Comparison of ENCODE assay signal across 8 cellular contexts in the genomic region with DNA sequence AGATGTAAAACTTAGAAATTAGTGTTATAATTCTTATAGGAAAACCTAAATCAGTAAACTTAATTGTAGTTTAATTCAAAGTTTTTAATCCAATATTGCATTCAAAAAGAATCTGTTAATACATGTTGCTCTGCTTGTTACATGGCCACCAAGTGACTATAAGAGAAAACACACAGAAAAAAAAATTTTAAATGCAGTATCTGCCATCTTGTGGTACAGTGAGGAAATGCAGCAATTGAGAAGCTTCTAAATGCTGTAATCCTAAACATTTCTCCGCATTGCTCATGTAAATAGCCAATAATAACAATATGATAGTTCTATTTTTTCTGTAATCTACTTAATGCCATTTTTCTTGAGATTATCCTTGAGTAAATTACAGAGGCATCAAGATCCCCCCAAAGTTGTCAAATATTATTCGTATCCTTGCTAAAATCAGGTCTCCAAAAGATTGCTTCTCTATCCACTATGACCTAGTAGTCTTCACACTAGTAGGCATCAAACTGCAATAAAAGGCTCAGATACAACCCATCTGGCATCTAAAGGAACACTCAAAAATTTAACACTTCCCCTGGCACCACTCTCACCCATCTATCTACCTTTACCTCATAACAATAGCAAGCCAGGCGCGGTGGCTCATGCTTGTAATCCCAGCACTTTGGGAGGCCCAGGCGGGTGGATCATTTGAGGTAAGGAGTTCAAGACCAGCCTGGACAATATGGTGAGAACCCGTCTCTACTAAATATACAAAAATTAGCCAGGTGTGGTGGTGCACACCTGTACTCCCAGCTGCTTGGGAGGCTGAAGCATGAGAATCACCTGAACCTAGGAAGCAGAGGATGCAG. TPM values are rescaled to one million over a fixed set of nuclear protein-coding genes. Genes with fewer than 3 reads are reported as not detected.
DNase-seq lines count a peak whose midpoint lies in the region; ATAC-seq, FAIRE-seq and TF ChIP-seq lines count a peak whose summit lies in the region.

No MANE protein-coding gene starts in this region.

- H3K4me3 ChIP-seq in kidney epithelial cell (ENCODE audit: low read depth, low read length) = no peak overlapping the region
- no peak overlapping the region for H3K4me3 ChIP-seq in tibial nerve

- no peaks in the 10 kb centered on the region for H3K27me3 Mint-ChIP-seq in activated T-helper 2 cell treated with anti-CD3 and anti-CD28 coated beads, Interferon-gamma antibody, Interleukin-2, Interleukin-4, amounts not matched to agents 10 μg/mL and 5 μg/mL and 100 μg/mL, durations not matched to agents 14 hours and 24 hours and 36 hours (ENCODE audit: low read depth)

- H3K36me3 ChIP-seq in kidney epithelial cell (ENCODE audit: control insufficient read depth, insufficient read depth, low read length) (no peaks in the 10 kb centered on the region), tibial nerve (peaks cover 0 to 34% (median 0%) of the 10 kb centered on the region in 3 donors)

- FAIRE-seq in G401.6 (lab: Jason Lieb, UNC) = peak; percentile 97

- H3K36me3 Mint-ChIP-seq in activated T-helper 2 cell treated with anti-CD3 and anti-CD28 coated beads, Interferon-gamma antibody, Interleukin-2, Interleukin-4, amounts not matched to agents 10 μg/mL and 5 μg/mL and 100 μg/mL, durations not matched to agents 14 hours and 24 hours and 36 hours (ENCODE audit: low read depth) = peaks cover 40% of the 10 kb centered on the region

- 79 to 81% methylated on average over 6 of the region's 6 CpGs for WGBS in tibial nerve, 2 donors

- TF ChIP-seq CTCF in kidney epithelial cell (IDR thresholded peaks at IDR 0.05; ENCODE audit: insufficient read depth, low read length, poor library complexity, severe bottlenecking) = peak; percentile 73
- TF ChIP-seq CTCF in tibial nerve (IDR thresholded peaks at IDR 0.05) = peak; percentile 69 to 75 (median 72)

- H3K27ac Mint-ChIP-seq in activated T-helper 2 cell treated with anti-CD3 and anti-CD28 coated beads, Interferon-gamma antibody, Interleukin-2, Interleukin-4, amounts not matched to agents 10 μg/mL and 5 μg/mL and 100 μg/mL, durations not matched to agents 14 hours and 24 hours and 36 hours = no peak overlapping the region

- no peaks in the 10 kb centered on the region for H3K27me3 ChIP-seq in kidney epithelial cell (ENCODE audit: control insufficient read depth, insufficient read depth, low read length)
- no peaks in the 10 kb centered on the region for H3K27me3 ChIP-seq in tibial nerve

- DNase-seq in NCI-H774 (lab: John Stamatoyannopoulos, UW) (peak; percentile 71), brain pericyte (ENCODE audit: low read depth, low spot score) (peak; percentile 30), kidney epithelial cell (ENCODE audit: low read depth) (no peak), tibial nerve (ENCODE audit: low spot score in 2 of 2) (peak in 1 of 2 donors; percentile 28)
- no peak for DNase-seq in activated T-helper 2 cell treated with anti-CD3 and anti-CD28 coated beads, Interferon-gamma antibody, Interleukin-2, Interleukin-4, amounts not matched to agents 10 μg/mL and 5 μg/mL and 100 μg/mL, durations not matched to agents 14 hours and 24 hours and 36 hours (ENCODE audit: low spot score)

- ATAC-seq in GM21447 (IDR thresholded peaks at IDR 0.05; ENCODE audit: unreplicated experiment) (peak; percentile 82), HG03571 (IDR thresholded peaks at IDR 0.05; ENCODE audit: unreplicated experiment) (peak; percentile 78)

- H3K27ac ChIP-seq in tibial nerve = no peak overlapping the region

- TF ChIP-seq EP300 in tibial nerve (IDR thresholded peaks at IDR 0.05) = no peak

- H3K9me3 ChIP-seq in tibial nerve = no peaks in the 10 kb centered on the region

- no peaks in the 10 kb centered on the region for H3K4me1 Mint-ChIP-seq in activated T-helper 2 cell treated with anti-CD3 and anti-CD28 coated beads, Interferon-gamma antibody, Interleukin-2, Interleukin-4, amounts not matched to agents 10 μg/mL and 5 μg/mL and 100 μg/mL, durations not matched to agents 14 hours and 24 hours and 36 hours (ENCODE audit: low read depth)

- intact Hi-C loops in activated T-helper 2 cell treated with anti-CD3 and anti-CD28 coated beads, Interferon-gamma antibody, Interleukin-2, Interleukin-4, amounts not matched to agents 10 μg/mL and 5 μg/mL and 100 μg/mL, durations not matched to agents 14 hours and 24 hours and 36 hours (cut with micrococcal nuclease) = no loop called here

- H3K9me3 Mint-ChIP-seq in activated T-helper 2 cell treated with anti-CD3 and anti-CD28 coated beads, Interferon-gamma antibody, Interleukin-2, Interleukin-4, amounts not matched to agents 10 μg/mL and 5 μg/mL and 100 μg/mL, durations not matched to agents 14 hours and 24 hours and 36 hours = no peaks in the 10 kb centered on the region

- H3K4me3 Mint-ChIP-seq in activated T-helper 2 cell treated with anti-CD3 and anti-CD28 coated beads, Interferon-gamma antibody, Interleukin-2, Interleukin-4, amounts not matched to agents 10 μg/mL and 5 μg/mL and 100 μg/mL, durations not matched to agents 14 hours and 24 hours and 36 hours (ENCODE audit: low read depth) = no peak overlapping the region

- H3K4me1 ChIP-seq in tibial nerve = peaks cover 0 to 9% (median 0%) of the 10 kb centered on the region in 4 donors

- TF ChIP-seq POLR2A in tibial nerve (IDR thresholded peaks at IDR 0.05) = no peak

RNA-seq across cellular contexts. Expression of a gene that starts 34.6 kb away (rescaled TPM):
- 113 and 139 TPM in 2 replicates for total RNA-seq in kidney epithelial cell
- 10 to 100 TPM; 39.9 to 60.2 (median 47.1) TPM for total RNA-seq in tibial nerve
- 115 and 125 TPM in 2 replicates for total RNA-seq in activated T-helper 2 cell treated with anti-CD3 and anti-CD28 coated beads, Interferon-gamma antibody, Interleukin-2, Interleukin-4, amounts not matched to agents 10 μg/mL and 5 μg/mL and 100 μg/mL, durations not matched to agents 14 hours and 24 hours and 36 hours

Comparison
In these comparisons a context has a peak if more than half of its experiments do, and no peak if none do; other contexts are left out.
1. DNase-seq: peak in NCI-H774 (single experiment) and brain pericyte (single experiment); none in kidney epithelial cell (single experiment) and activated T-helper 2 cell treated with anti-CD3 and anti-CD28 coated beads, Interferon-gamma antibody, Interleukin-2, Interleukin-4, amounts not matched to agents 10 μg/mL and 5 μg/mL and 100 μg/mL, durations not matched to agents 14 hours and 24 hours and 36 hours (single experiment).